In genomic region chr2:139271879-139272278, GRCh38 we compare ENCODE assay signal across 1 cellular context.
TF ChIP-seq lines count a peak whose summit lies in the region.

No MANE protein-coding gene starts in this region.

TF ChIP-seq in WTC11, 78 proteins besides CTCF, POLR2A, EP300 and RAD21 (continued from another document):
- TF ChIP-seq, protein P1, sequence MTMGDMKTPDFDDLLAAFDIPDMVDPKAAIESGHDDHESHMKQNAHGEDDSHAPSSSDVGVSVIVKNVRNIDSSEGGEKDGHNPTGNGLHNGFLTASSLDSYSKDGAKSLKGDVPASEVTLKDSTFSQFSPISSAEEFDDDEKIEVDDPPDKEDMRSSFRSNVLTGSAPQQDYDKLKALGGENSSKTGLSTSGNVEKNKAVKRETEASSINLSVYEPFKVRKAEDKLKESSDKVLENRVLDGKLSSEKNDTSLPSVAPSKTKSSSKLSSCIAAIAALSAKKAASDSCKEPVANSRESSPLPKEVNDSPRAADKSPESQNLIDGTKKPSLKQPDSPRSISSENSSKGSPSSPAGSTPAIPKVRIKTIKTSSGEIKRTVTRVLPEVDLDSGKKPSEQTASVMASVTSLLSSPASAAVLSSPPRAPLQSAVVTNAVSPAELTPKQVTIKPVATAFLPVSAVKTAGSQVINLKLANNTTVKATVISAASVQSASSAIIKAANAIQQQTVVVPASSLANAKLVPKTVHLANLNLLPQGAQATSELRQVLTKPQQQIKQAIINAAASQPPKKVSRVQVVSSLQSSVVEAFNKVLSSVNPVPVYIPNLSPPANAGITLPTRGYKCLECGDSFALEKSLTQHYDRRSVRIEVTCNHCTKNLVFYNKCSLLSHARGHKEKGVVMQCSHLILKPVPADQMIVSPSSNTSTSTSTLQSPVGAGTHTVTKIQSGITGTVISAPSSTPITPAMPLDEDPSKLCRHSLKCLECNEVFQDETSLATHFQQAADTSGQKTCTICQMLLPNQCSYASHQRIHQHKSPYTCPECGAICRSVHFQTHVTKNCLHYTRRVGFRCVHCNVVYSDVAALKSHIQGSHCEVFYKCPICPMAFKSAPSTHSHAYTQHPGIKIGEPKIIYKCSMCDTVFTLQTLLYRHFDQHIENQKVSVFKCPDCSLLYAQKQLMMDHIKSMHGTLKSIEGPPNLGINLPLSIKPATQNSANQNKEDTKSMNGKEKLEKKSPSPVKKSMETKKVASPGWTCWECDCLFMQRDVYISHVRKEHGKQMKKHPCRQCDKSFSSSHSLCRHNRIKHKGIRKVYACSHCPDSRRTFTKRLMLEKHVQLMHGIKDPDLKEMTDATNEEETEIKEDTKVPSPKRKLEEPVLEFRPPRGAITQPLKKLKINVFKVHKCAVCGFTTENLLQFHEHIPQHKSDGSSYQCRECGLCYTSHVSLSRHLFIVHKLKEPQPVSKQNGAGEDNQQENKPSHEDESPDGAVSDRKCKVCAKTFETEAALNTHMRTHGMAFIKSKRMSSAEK (CRISPR knock-in tag; IDR thresholded peaks at IDR 0.05; ENCODE audit: borderline replicate concordance): no peak
- TF ChIP-seq GABPB1 (CRISPR knock-in tag; IDR thresholded peaks at IDR 0.05) (no peak), USF1 (CRISPR knock-in tag; IDR thresholded peaks at IDR 0.05) (no peak), JUN (CRISPR knock-in tag; IDR thresholded peaks at IDR 0.05) (no peak), ATF6 (CRISPR knock-in tag; IDR thresholded peaks at IDR 0.05) (no peak), TP53 (CRISPR knock-in tag; IDR thresholded peaks at IDR 0.05) (no peak)
- TF ChIP-seq, protein P2, sequence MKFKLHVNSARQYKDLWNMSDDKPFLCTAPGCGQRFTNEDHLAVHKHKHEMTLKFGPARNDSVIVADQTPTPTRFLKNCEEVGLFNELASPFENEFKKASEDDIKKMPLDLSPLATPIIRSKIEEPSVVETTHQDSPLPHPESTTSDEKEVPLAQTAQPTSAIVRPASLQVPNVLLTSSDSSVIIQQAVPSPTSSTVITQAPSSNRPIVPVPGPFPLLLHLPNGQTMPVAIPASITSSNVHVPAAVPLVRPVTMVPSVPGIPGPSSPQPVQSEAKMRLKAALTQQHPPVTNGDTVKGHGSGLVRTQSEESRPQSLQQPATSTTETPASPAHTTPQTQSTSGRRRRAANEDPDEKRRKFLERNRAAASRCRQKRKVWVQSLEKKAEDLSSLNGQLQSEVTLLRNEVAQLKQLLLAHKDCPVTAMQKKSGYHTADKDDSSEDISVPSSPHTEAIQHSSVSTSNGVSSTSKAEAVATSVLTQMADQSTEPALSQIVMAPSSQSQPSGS (CRISPR knock-in tag; IDR thresholded peaks at IDR 0.05; ENCODE audit: borderline replicate concordance, low read depth): no peak
